Comparison of ENCODE assay signal across 7 cellular contexts in genomic region chr4:108216510-108216909, GRCh38. TPM values are rescaled to one million over a fixed set of nuclear protein-coding genes. Genes with fewer than 3 reads are reported as not detected.
"Had no signal": no experiment of that assay in that cellular context is flagged by ENCODE, and none has a peak within 500 bp of the region (broad histone marks: within the 10 kb centered on the region; RNA-seq: fewer than 3 reads in every experiment).

No MANE protein-coding gene starts in this region.

- H3K27ac ChIP-seq: GM23248 had no signal

- DNase-seq: GM23248, GOT3, H7, IMR-90, KBM-7 had no signal

- H3K36me3 ChIP-seq: HAP-1 had no signal

- H3K4me3 ChIP-seq: GM23248, HAP-1 had no signal

- H3K4me1 ChIP-seq: HAP-1 had no signal

- H3K9me3 ChIP-seq: HAP-1 had no signal

- ATAC-seq: HCT116 had no signal

RNA-seq across cellular contexts. Expression of gene LEF1, which starts 47.8 kb away (rescaled TPM):
- total RNA-seq: GM23248 had no signal
